In genomic region chr18:21054252-21054821, GRCh38 we compare ENCODE assay signal across 29 cellular contexts. TPM values are rescaled to one million over a fixed set of nuclear protein-coding genes. Genes with fewer than 3 reads are reported as not detected.
A peak's percentile ranks its signal among the peaks of the same experiment; 100 is the strongest.
DNase-seq lines count a peak whose midpoint lies in the region; ATAC-seq and TF ChIP-seq lines count a peak whose summit lies in the region.
"Had no signal": no experiment of that assay in that cellular context is flagged by ENCODE, and none has a peak within 500 bp of the region (broad histone marks: within the 10 kb centered on the region; RNA-seq: fewer than 3 reads in every experiment).

No MANE protein-coding gene starts in this region.

- H3K27ac ChIP-seq in GM23248 (peak overlapping the region; percentile 73; the same call in 1 of the 2 replicates), ascending aorta (peak overlapping the region; percentile 69 to 74)
- H3K27ac ChIP-seq: foreskin keratinocyte, KMS-11, PC-9, uterus had no signal

- peaks cover 30% of the 10 kb centered on the region for H3F3A ChIP-seq in GM23248 (ENCODE audit: insufficient read depth)

- H3K4me2 ChIP-seq in GM23248 (ENCODE audit: unreplicated experiment) = no peak overlapping the region
- H3K4me2 ChIP-seq: KMS-11, PC-9 had no signal

- peak; percentile 58 to 68 for ATAC-seq in naive B cell (ENCODE audit: low read depth in 2 of 2)
- no peak for ATAC-seq in stimulated activated naive CD8-positive, alpha-beta T cell treated with anti-CD3 and anti-CD28 coated beads, Interleukin-15, amount 100 ng/mL, for 72 hours
- ATAC-seq: stimulated activated naive CD8-positive, alpha-beta T cell treated with anti-CD3 and anti-CD28 coated beads, Interleukin-15, Interleukin-2, amounts not matched to agents 100 U/mL and 50 U/mL, for 24 hours had no signal

- POLR2A ChIA-PET in GM10248 (lab: Yijun Ruan, JAX) = no interaction called here

- H3K36me3 Mint-ChIP-seq in naive B cell = no peaks in the 10 kb centered on the region
- H3K36me3 Mint-ChIP-seq in activated CD4-positive, alpha-beta T cell treated with anti-CD3 and anti-CD28 coated beads, Interleukin-2, amount 10 ng/mL, durations not matched to agents 24 days and 14 days (ENCODE audit: low read depth) = no peaks in the 10 kb centered on the region
- H3K36me3 Mint-ChIP-seq: activated CD4-positive, alpha-beta memory T cell treated with anti-CD3 and anti-CD28 coated beads for 36 hours had no signal

- H3K27ac Mint-ChIP-seq in naive B cell = no peak overlapping the region
- H3K27ac Mint-ChIP-seq in activated CD4-positive, alpha-beta T cell treated with anti-CD3 and anti-CD28 coated beads, Interleukin-2, amount 10 ng/mL, durations not matched to agents 24 days and 14 days = no peak overlapping the region
- no peak overlapping the region for H3K27ac Mint-ChIP-seq in stimulated activated naive CD8-positive, alpha-beta T cell treated with anti-CD3 and anti-CD28 coated beads, Interleukin-15, amount 100 ng/mL, for 72 hours
- H3K27ac Mint-ChIP-seq: activated CD4-positive, alpha-beta memory T cell treated with anti-CD3 and anti-CD28 coated beads for 36 hours; CD14-positive monocyte; H9 had no signal

- no peaks in the 10 kb centered on the region for H3K27me3 Mint-ChIP-seq in naive B cell
- no peaks in the 10 kb centered on the region for H3K27me3 Mint-ChIP-seq in activated CD4-positive, alpha-beta T cell treated with anti-CD3 and anti-CD28 coated beads, Interleukin-2, amount 10 ng/mL, durations not matched to agents 24 days and 14 days
- no peaks in the 10 kb centered on the region for H3K27me3 Mint-ChIP-seq in stimulated activated naive CD8-positive, alpha-beta T cell treated with anti-CD3 and anti-CD28 coated beads, Interleukin-15, amount 100 ng/mL, for 72 hours
- H3K27me3 Mint-ChIP-seq: activated CD4-positive, alpha-beta memory T cell treated with anti-CD3 and anti-CD28 coated beads for 36 hours had no signal

- H3K4me1 Mint-ChIP-seq in naive B cell = peaks cover 19 to 35% (median 23%) of the 10 kb centered on the region in 3 donors
- H3K4me1 Mint-ChIP-seq in activated CD4-positive, alpha-beta T cell treated with anti-CD3 and anti-CD28 coated beads, Interleukin-2, amount 10 ng/mL, durations not matched to agents 24 days and 14 days = peaks cover 12% of the 10 kb centered on the region
- peaks cover 12% of the 10 kb centered on the region for H3K4me1 Mint-ChIP-seq in stimulated activated naive CD8-positive, alpha-beta T cell treated with anti-CD3 and anti-CD28 coated beads, Interleukin-15, amount 100 ng/mL, for 72 hours

- H3K27me3 ChIP-seq in GM23248 (replicated peaks; ENCODE audit: insufficient read depth) (no peaks in the 10 kb centered on the region), ascending aorta (no peaks in the 10 kb centered on the region)
- H3K27me3 ChIP-seq: foreskin keratinocyte, uterus had no signal

- H3K4me3 ChIP-seq in GM23248 = no peak overlapping the region
- H3K4me3 ChIP-seq in ascending aorta = no peak overlapping the region
- H3K4me3 ChIP-seq: PC-9, thoracic aorta, uterus had no signal

- H4K20me1 ChIP-seq in GM23248 (ENCODE audit: insufficient read depth) = peaks cover 21% of the 10 kb centered on the region; the same call in 1 of the 2 replicates

- intact Hi-C loops in ascending aorta (cut with DNase I) = loop anchor here (5.0 kb wide), 1 partner anchor 52 kb away; no protein-coding TSS in a partner anchor
- intact Hi-C loops in activated CD4-positive, alpha-beta T cell treated with anti-CD3 and anti-CD28 coated beads, Interleukin-2, amount 10 ng/mL, durations not matched to agents 24 days and 14 days (cut with micrococcal nuclease) = no loop called here

- peaks cover 95% of the 10 kb centered on the region for H3K79me2 ChIP-seq in GM23248 (ENCODE audit: insufficient read depth)

- CTCF ChIA-PET in GM10248 (lab: Yijun Ruan, JAX) = interaction anchor here (1.1 to 1.6 kb wide), 4 partner anchors 9 to 60 kb away, joined by 3 to 5 read pairs (median 4); no protein-coding TSS in a partner anchor

- TF ChIP-seq CTCF in GM10248 (IDR thresholded peaks at IDR 0.05; ENCODE audit: control extremely low read depth, extremely low read depth, low read depth, missing control alignments) = peak; percentile 14
- no peak for TF ChIP-seq CTCF in ascending aorta (IDR thresholded peaks at IDR 0.05)

- in situ Hi-C loops in GM23248 (cut with MboI) = no loop called here

- no peak for DNase-seq in GM10248 (ENCODE audit: extremely low spot score)
- no peak for DNase-seq in GM23248
- DNase-seq in ascending aorta (ENCODE audit: low spot score in 2 of 2) = no peak
- DNase-seq in naive B cell = no peak
- no peak for DNase-seq in DMS53 (lab: John Stamatoyannopoulos, UW)
- no peak for DNase-seq in activated CD4-positive, alpha-beta T cell treated with anti-CD3 and anti-CD28 coated beads, Interleukin-2, amount 10 ng/mL, durations not matched to agents 24 days and 14 days
- no peak for DNase-seq in ecto neural progenitor cell (ENCODE audit: low spot score)
- no peak for DNase-seq in stimulated activated naive CD8-positive, alpha-beta T cell treated with anti-CD3 and anti-CD28 coated beads, Interleukin-15, amount 100 ng/mL, for 72 hours
- DNase-seq: activated CD4-positive, alpha-beta memory T cell treated with anti-CD3 and anti-CD28 coated beads for 36 hours; activated CD4-positive, CD25-positive, alpha-beta regulatory T cell; activated CD8-positive, alpha-beta memory T cell treated with anti-CD3 and anti-CD28 coated beads, Interleukin-2, amount 50 U/mL, for 4 hours; activated naive CD4-positive, alpha-beta T cell treated with anti-CD3 and anti-CD28 coated beads, Interleukin-2, amount 50 U/mL, for 16 hours; amniotic stem cell; effector memory CD4-positive, alpha-beta T cell; foreskin keratinocyte; H9; hippocampal formation; mesendoderm; NCI-H1694; NCI-H446 treated with DMSO at 0.1 percent for 48 hours; nucleus accumbens; PC-9; SHP77 treated with DMSO at 0.1 percent for 48 hours; stimulated activated naive CD8-positive, alpha-beta T cell treated with anti-CD3 and anti-CD28 coated beads, Interleukin-15, Interleukin-2, amounts not matched to agents 100 U/mL and 50 U/mL, for 24 hours; T1000; uterus had no signal

- H3K9me3 ChIP-seq in GM23248 (ENCODE audit: low read depth) (no peaks in the 10 kb centered on the region), ascending aorta (no peaks in the 10 kb centered on the region)
- H3K9me3 ChIP-seq: thoracic aorta, uterus had no signal

- no peaks in the 10 kb centered on the region for H3K36me3 ChIP-seq in GM23248 (ENCODE audit: low read depth)
- no peaks in the 10 kb centered on the region for H3K36me3 ChIP-seq in ascending aorta
- H3K36me3 ChIP-seq: thoracic aorta, uterus had no signal

- no peaks in the 10 kb centered on the region for H3K9me3 Mint-ChIP-seq in naive B cell
- no peaks in the 10 kb centered on the region for H3K9me3 Mint-ChIP-seq in activated CD4-positive, alpha-beta T cell treated with anti-CD3 and anti-CD28 coated beads, Interleukin-2, amount 10 ng/mL, durations not matched to agents 24 days and 14 days
- H3K9me3 Mint-ChIP-seq in stimulated activated naive CD8-positive, alpha-beta T cell treated with anti-CD3 and anti-CD28 coated beads, Interleukin-15, amount 100 ng/mL, for 72 hours = no peaks in the 10 kb centered on the region
- H3K9me3 Mint-ChIP-seq: activated CD4-positive, alpha-beta memory T cell treated with anti-CD3 and anti-CD28 coated beads for 36 hours; CD14-positive monocyte; H9 had no signal

- H3K9ac ChIP-seq in GM23248 = no peak overlapping the region
- H3K9ac ChIP-seq: KMS-11 had no signal

- 80 to 86% methylated on average over 3 of the region's 3 CpGs for WGBS in GM23248 (ENCODE audit: low coverage in 1 of 2, low lambda C conversion rate in 2 of 2, missing lambda C conversion rate in 2 of 2), 2 experiments

- H3K4me1 ChIP-seq in GM23248 (ENCODE audit: insufficient read depth) = peaks cover 28% of the 10 kb centered on the region
- peaks cover 13 to 40% of the 10 kb centered on the region in 2 donors for H3K4me1 ChIP-seq in ascending aorta

- no peaks in the 10 kb centered on the region for H3K9me2 ChIP-seq in GM23248 (ENCODE audit: insufficient read depth)

- no peak overlapping the region for H2AFZ ChIP-seq in GM23248
- H2AFZ ChIP-seq: PC-9 had no signal

- no peak overlapping the region for H3K4me3 Mint-ChIP-seq in naive B cell
- no peak overlapping the region for H3K4me3 Mint-ChIP-seq in activated CD4-positive, alpha-beta T cell treated with anti-CD3 and anti-CD28 coated beads, Interleukin-2, amount 10 ng/mL, durations not matched to agents 24 days and 14 days
- no peak overlapping the region for H3K4me3 Mint-ChIP-seq in stimulated activated naive CD8-positive, alpha-beta T cell treated with anti-CD3 and anti-CD28 coated beads, Interleukin-15, amount 100 ng/mL, for 72 hours
- H3K4me3 Mint-ChIP-seq: activated CD4-positive, alpha-beta memory T cell treated with anti-CD3 and anti-CD28 coated beads for 36 hours; CD14-positive monocyte; H9 had no signal

RNA-seq across cellular contexts. Expression of gene ROCK1, which starts 57.3 kb away (rescaled TPM):
- total RNA-seq in GM23248 (2014; rRNA removed; shearing (Covaris generic)) = 33.6 and 34.4 TPM in 2 replicates
- 33.3 and 35.9 TPM in 2 replicates for polyA plus RNA-seq in GM23248 (2016; fragmentation: Nextera tagmentation; extraction: Ambion mirVana)
- 32.0 TPM for total RNA-seq in ascending aorta
- 10 to 100 TPM; 25.3 to 63.9 (median 37.8) TPM for polyA plus RNA-seq in naive B cell (ENCODE audit: low read depth in 6 of 6)
- total RNA-seq in activated CD4-positive, alpha-beta T cell treated with anti-CD3 and anti-CD28 coated beads, Interleukin-2, amount 10 ng/mL, durations not matched to agents 24 days and 14 days = 54.7 and 56.5 TPM in 2 replicates
